ENCODE assay signal across 8 cellular contexts in genomic region chr1:7470904-7471638, GRCh38.
DNase-seq lines count a peak whose midpoint lies in the region; ATAC-seq and TF ChIP-seq lines count a peak whose summit lies in the region.

No MANE protein-coding gene starts in this region.

- peak; percentile 96 for DNase-seq in GM03348 (ENCODE audit: low spot score)
- DNase-seq in RPMI7951 (ENCODE audit: low read depth): peak; percentile 99
- peak; percentile 96 for DNase-seq in fibroblast of pulmonary artery (ENCODE audit: low read depth)
- no peak for DNase-seq in activated T-helper 2 cell treated with anti-CD3 and anti-CD28 coated beads, Interferon-gamma antibody, Interleukin-2, Interleukin-4, amounts not matched to agents 10 μg/mL and 5 μg/mL and 100 μg/mL, durations not matched to agents 14 hours and 24 hours and 36 hours (ENCODE audit: low spot score)
- DNase-seq in COR-L47 (lab: John Stamatoyannopoulos, UW): no peak
- DNase-seq in T-helper 2 cell treated with Interferon-gamma antibody and Interleukin-4, amounts not matched to agents 5 μg/mL and 100 μg/mL, for 36 hours (ENCODE audit: low spot score): no peak

- H3K36me3 ChIP-seq in rectal smooth muscle tissue (ENCODE audit: control insufficient read depth, insufficient read depth, low read length): no peaks in the 10 kb centered on the region

- intact Hi-C loops in activated T-helper 2 cell treated with anti-CD3 and anti-CD28 coated beads, Interferon-gamma antibody, Interleukin-2, Interleukin-4, amounts not matched to agents 10 μg/mL and 5 μg/mL and 100 μg/mL, durations not matched to agents 14 hours and 24 hours and 36 hours (cut with micrococcal nuclease): no loop called here

- H3K4me3 ChIP-seq in fibroblast of pulmonary artery (replicated peaks; ENCODE audit: low read depth, low read length) (no peak overlapping the region), rectal smooth muscle tissue (ENCODE audit: low read length) (no peak overlapping the region)

- peaks cover 13% of the 10 kb centered on the region for H3K4me1 ChIP-seq in rectal smooth muscle tissue (ENCODE audit: control insufficient read depth, insufficient read depth, low read length)

- no peak for ATAC-seq in HG03571 (IDR thresholded peaks at IDR 0.05; ENCODE audit: unreplicated experiment)

- no peaks in the 10 kb centered on the region for H3K9me3 Mint-ChIP-seq in activated T-helper 2 cell treated with anti-CD3 and anti-CD28 coated beads, Interferon-gamma antibody, Interleukin-2, Interleukin-4, amounts not matched to agents 10 μg/mL and 5 μg/mL and 100 μg/mL, durations not matched to agents 14 hours and 24 hours and 36 hours
- H3K9me3 Mint-ChIP-seq in T-helper 2 cell treated with Interferon-gamma antibody and Interleukin-4, amounts not matched to agents 5 μg/mL and 100 μg/mL, for 36 hours: no peaks in the 10 kb centered on the region

- TF ChIP-seq CTCF in fibroblast of pulmonary artery (IDR thresholded peaks at IDR 0.05; ENCODE audit: low read length, missing control alignments): no peak

- H3K9ac ChIP-seq in rectal smooth muscle tissue (ENCODE audit: low read length): no peak overlapping the region

- no peak overlapping the region for H3K27ac Mint-ChIP-seq in activated T-helper 2 cell treated with anti-CD3 and anti-CD28 coated beads, Interferon-gamma antibody, Interleukin-2, Interleukin-4, amounts not matched to agents 10 μg/mL and 5 μg/mL and 100 μg/mL, durations not matched to agents 14 hours and 24 hours and 36 hours
- no peak overlapping the region for H3K27ac Mint-ChIP-seq in T-helper 2 cell treated with Interferon-gamma antibody and Interleukin-4, amounts not matched to agents 5 μg/mL and 100 μg/mL, for 36 hours

- H3K4me1 Mint-ChIP-seq in activated T-helper 2 cell treated with anti-CD3 and anti-CD28 coated beads, Interferon-gamma antibody, Interleukin-2, Interleukin-4, amounts not matched to agents 10 μg/mL and 5 μg/mL and 100 μg/mL, durations not matched to agents 14 hours and 24 hours and 36 hours (ENCODE audit: low read depth): no peaks in the 10 kb centered on the region
- H3K4me1 Mint-ChIP-seq in T-helper 2 cell treated with Interferon-gamma antibody and Interleukin-4, amounts not matched to agents 5 μg/mL and 100 μg/mL, for 36 hours (ENCODE audit: low read depth): no peaks in the 10 kb centered on the region

- no peaks in the 10 kb centered on the region for H3K27me3 Mint-ChIP-seq in activated T-helper 2 cell treated with anti-CD3 and anti-CD28 coated beads, Interferon-gamma antibody, Interleukin-2, Interleukin-4, amounts not matched to agents 10 μg/mL and 5 μg/mL and 100 μg/mL, durations not matched to agents 14 hours and 24 hours and 36 hours (ENCODE audit: low read depth)
- no peaks in the 10 kb centered on the region for H3K27me3 Mint-ChIP-seq in T-helper 2 cell treated with Interferon-gamma antibody and Interleukin-4, amounts not matched to agents 5 μg/mL and 100 μg/mL, for 36 hours (ENCODE audit: low read depth)

- no peaks in the 10 kb centered on the region for H3K36me3 Mint-ChIP-seq in activated T-helper 2 cell treated with anti-CD3 and anti-CD28 coated beads, Interferon-gamma antibody, Interleukin-2, Interleukin-4, amounts not matched to agents 10 μg/mL and 5 μg/mL and 100 μg/mL, durations not matched to agents 14 hours and 24 hours and 36 hours (ENCODE audit: low read depth)
- no peaks in the 10 kb centered on the region for H3K36me3 Mint-ChIP-seq in T-helper 2 cell treated with Interferon-gamma antibody and Interleukin-4, amounts not matched to agents 5 μg/mL and 100 μg/mL, for 36 hours (ENCODE audit: low read depth)

- H3K27me3 ChIP-seq in rectal smooth muscle tissue (ENCODE audit: control insufficient read depth, insufficient read depth, low read length): no peaks in the 10 kb centered on the region

- H3K27ac ChIP-seq in rectal smooth muscle tissue (ENCODE audit: low read depth, low read length): peak overlapping the region; percentile 64

- H3K4me3 Mint-ChIP-seq in activated T-helper 2 cell treated with anti-CD3 and anti-CD28 coated beads, Interferon-gamma antibody, Interleukin-2, Interleukin-4, amounts not matched to agents 10 μg/mL and 5 μg/mL and 100 μg/mL, durations not matched to agents 14 hours and 24 hours and 36 hours (ENCODE audit: low read depth): no peak overlapping the region
- H3K4me3 Mint-ChIP-seq in T-helper 2 cell treated with Interferon-gamma antibody and Interleukin-4, amounts not matched to agents 5 μg/mL and 100 μg/mL, for 36 hours: no peak overlapping the region

Comparison
In these comparisons a context has a peak if more than half of its experiments do, and no peak if none do; other contexts are left out.
1. DNase-seq: peak in GM03348 (single experiment), RPMI7951 (single experiment) and fibroblast of pulmonary artery (single experiment); none in activated T-helper 2 cell treated with anti-CD3 and anti-CD28 coated beads, Interferon-gamma antibody, Interleukin-2, Interleukin-4, amounts not matched to agents 10 μg/mL and 5 μg/mL and 100 μg/mL, durations not matched to agents 14 hours and 24 hours and 36 hours (single experiment), COR-L47 (single experiment) and T-helper 2 cell treated with Interferon-gamma antibody and Interleukin-4, amounts not matched to agents 5 μg/mL and 100 μg/mL, for 36 hours (single experiment).